23 cellular contexts compared by ENCODE assay signal in genomic region chr18:24086082-24086481, GRCh38. TPM values are rescaled to one million over a fixed set of nuclear protein-coding genes. Genes with fewer than 3 reads are reported as not detected.
DNase-seq lines count a peak whose midpoint lies in the region; ATAC-seq and TF ChIP-seq lines count a peak whose summit lies in the region.
"Had no signal": no experiment of that assay in that cellular context is flagged by ENCODE, and none has a peak within 500 bp of the region (broad histone marks: within the 10 kb centered on the region; RNA-seq: fewer than 3 reads in every experiment).

No MANE protein-coding gene starts in this region.

- ATAC-seq in omental fat pad (ENCODE audit: low FRiP score) = no peak
- ATAC-seq: gastrocnemius medialis, left ventricle myocardium superior, right lobe of liver had no signal

- in situ Hi-C loops in GM13976 (cut with MboI; ENCODE audit: low sequenced_read_pairs, unreplicated experiment) = loop anchor here (25.0 kb wide), 1 partner anchor 101 kb away; no protein-coding TSS in a partner anchor

- peak; percentile 47 for DNase-seq in COLO668 (lab: John Stamatoyannopoulos, UW; ENCODE audit: unreplicated experiment)
- DNase-seq in NCI-H1417 (lab: John Stamatoyannopoulos, UW) = peak in 2 of 3 experiments; percentile 59 to 81
- DNase-seq in NCI-H748 treated with DMSO at 0.1 percent for 48 hours (lab: John Stamatoyannopoulos, UW) = peak; percentile 78
- DNase-seq in epithelial cell of esophagus (ENCODE audit: low read depth) = peak; percentile 30
- no peak for DNase-seq in globus pallidus (ENCODE audit: low spot score)
- DNase-seq in omental fat pad (ENCODE audit: low spot score) = no peak
- no peak for DNase-seq in posterior cingulate gyrus
- no peak for DNase-seq in GM13976 (ENCODE audit: low spot score)
- DNase-seq: ACHN; activated CD4-positive, alpha-beta T cell treated with anti-CD3 and anti-CD28 coated beads for 4 hours; activated naive CD8-positive, alpha-beta T cell treated with anti-CD3 and anti-CD28 coated beads for 36 hours; effector CD8-positive, alpha-beta T cell; gastrocnemius medialis; GF-D8; KG1; left ventricle myocardium superior; NCI-H82; nephron progenitor cell; OCI-M1; right lobe of liver; Right ventricle myocardium superior; upper lobe of left lung had no signal

- TF ChIP-seq CTCF in epithelial cell of esophagus (IDR thresholded peaks at IDR 0.05; ENCODE audit: insufficient read depth, low read depth, low read length, missing control alignments) = no peak
- no peak for TF ChIP-seq CTCF in omental fat pad (IDR thresholded peaks at IDR 0.05)
- TF ChIP-seq CTCF in GM13976 (IDR thresholded peaks at IDR 0.05; ENCODE audit: borderline replicate concordance, control extremely low read depth, extremely low read depth, insufficient read depth, missing control alignments) = no peak

- no peak overlapping the region for H3K4me3 ChIP-seq in epithelial cell of esophagus (ENCODE audit: low read length)
- H3K4me3 ChIP-seq: BLaER1 treated with 17β-estradiol and CSF1 and Interleukin-3, amounts not matched to agents 10 nM and 100 nM; gastrocnemius medialis; right lobe of liver; upper lobe of left lung had no signal

- intact Hi-C loops in posterior cingulate gyrus (cut with DNase I) = no loop called here

RNA-seq across cellular contexts. Expression of gene CABYR, which starts 52.8 kb away (rescaled TPM):
- 1 to 10 TPM; 1.9 to 5.3 (median 2.4) TPM for total RNA-seq in omental fat pad
- total RNA-seq: left ventricle myocardium superior, Right ventricle myocardium superior had no signal

Comparison
In these comparisons a context has a peak if more than half of its experiments do, and no peak if none do; other contexts are left out.
1. DNase-seq: peak in COLO668 (single experiment), NCI-H1417 (2 of 3), NCI-H748 treated with DMSO at 0.1 percent for 48 hours (single experiment) and epithelial cell of esophagus (single experiment); none in globus pallidus (single experiment), omental fat pad (single experiment), posterior cingulate gyrus (0 of 10) and GM13976 (single experiment).